Comparison of ENCODE assay signal across 18 cellular contexts in genomic region chr20:32573167-32573851, GRCh38. TPM values are rescaled to one million over a fixed set of nuclear protein-coding genes. Genes with fewer than 3 reads are reported as not detected.
DNase-seq lines count a peak whose midpoint lies in the region; ATAC-seq and TF ChIP-seq lines count a peak whose summit lies in the region.
"Had no signal": no experiment of that assay in that cellular context is flagged by ENCODE, and none has a peak within 500 bp of the region (broad histone marks: within the 10 kb centered on the region; RNA-seq: fewer than 3 reads in every experiment).

No MANE protein-coding gene starts in this region.

- peaks cover 64 to 88% (median 76%) of the 10 kb centered on the region in 10 experiments for H3K4me1 ChIP-seq in BLaER1 treated with 17β-estradiol and CSF1 and Interleukin-3, amounts not matched to agents 10 nM and 100 nM
- peaks cover 87% of the 10 kb centered on the region for H3K4me1 ChIP-seq in CD8-positive, alpha-beta T cell (ENCODE audit: insufficient read depth, low read length)
- H3K4me1 ChIP-seq in osteoblast (ENCODE audit: insufficient read depth, low read length): peaks cover 6% of the 10 kb centered on the region

- peak overlapping the region in 5 of 11 experiments; percentile 21 to 72 (median 67); a peak in 5 of 22 replicates for H3K9ac ChIP-seq in BLaER1 treated with 17β-estradiol and CSF1 and Interleukin-3, amounts not matched to agents 10 nM and 100 nM

- H2AFZ ChIP-seq in osteoblast (ENCODE audit: low read length): no peak overlapping the region

- no peaks in the 10 kb centered on the region for H3K79me2 ChIP-seq in osteoblast (ENCODE audit: insufficient read depth, low read length)

- H3K4me3 ChIP-seq in BLaER1 treated with 17β-estradiol and CSF1 and Interleukin-3, amounts not matched to agents 10 nM and 100 nM: no peak overlapping the region
- H3K4me3 ChIP-seq in CD8-positive, alpha-beta T cell (ENCODE audit: low read depth, low read length): no peak overlapping the region
- H3K4me3 ChIP-seq in osteoblast (ENCODE audit: insufficient read depth, low read length): no peak overlapping the region
- H3K4me3 ChIP-seq: GM23248, SJSA1 had no signal

- no peak for ATAC-seq in CD8-positive, alpha-beta T cell
- ATAC-seq in central memory CD8-positive, alpha-beta T cell (replicated peaks; ENCODE audit: extremely low read depth, poor library complexity, severe bottlenecking): no peak
- no peak for ATAC-seq in GM18868 (IDR thresholded peaks at IDR 0.05; ENCODE audit: unreplicated experiment)
- ATAC-seq: HCT116, PC-3 had no signal

- no peaks in the 10 kb centered on the region for H3K9me3 Mint-ChIP-seq in CD8-positive, alpha-beta T cell
- no peaks in the 10 kb centered on the region for H3K9me3 Mint-ChIP-seq in central memory CD8-positive, alpha-beta T cell
- H3K9me3 Mint-ChIP-seq: CD4-positive, alpha-beta T cell had no signal

- no peaks in the 10 kb centered on the region for H3K27me3 ChIP-seq in BLaER1 treated with 17β-estradiol and CSF1 and Interleukin-3, amounts not matched to agents 10 nM and 100 nM
- no peaks in the 10 kb centered on the region for H3K27me3 ChIP-seq in CD8-positive, alpha-beta T cell (ENCODE audit: insufficient read depth, low read length)
- H3K27me3 ChIP-seq in osteoblast (ENCODE audit: insufficient read depth, low read length): no peaks in the 10 kb centered on the region
- H3K27me3 ChIP-seq: SJSA1 had no signal

- intact Hi-C loops in CD8-positive, alpha-beta T cell (cut with DNase I, micrococcal nuclease): no loop called here

- peaks cover 45% of the 10 kb centered on the region for H3K4me1 Mint-ChIP-seq in CD8-positive, alpha-beta T cell (ENCODE audit: low read depth)
- peaks cover 48% of the 10 kb centered on the region for H3K4me1 Mint-ChIP-seq in central memory CD8-positive, alpha-beta T cell

- CTCF ChIA-PET in CD8-positive, alpha-beta T cell (lab: Charles Lee): interaction anchor here (0.8 to 2.5 kb wide), 5 partner anchors 34 to 81 kb away, joined by 3 to 11 read pairs (median 3); no protein-coding TSS in a partner anchor

- peak overlapping the region in 9 of 11 experiments; percentile 50 to 84 (median 70); a peak in 12 of 22 replicates for H3K27ac ChIP-seq in BLaER1 treated with 17β-estradiol and CSF1 and Interleukin-3, amounts not matched to agents 10 nM and 100 nM
- no peak overlapping the region for H3K27ac ChIP-seq in CD8-positive, alpha-beta T cell (ENCODE audit: low read depth, low read length)
- no peak overlapping the region for H3K27ac ChIP-seq in osteoblast (ENCODE audit: low read depth, low read length)
- H3K27ac ChIP-seq: GM23248 had no signal

- no peak for DNase-seq in CD8-positive, alpha-beta T cell
- DNase-seq in central memory CD8-positive, alpha-beta T cell (ENCODE audit: low spot score in 2 of 2): no peak
- DNase-seq in osteoblast (ENCODE audit: insufficient read length, low spot score, missing footprints) (peak; percentile 65), islet precursor cell (no peak), RPMI8226 (no peak)
- DNase-seq: CD4-positive, alpha-beta T cell; DMS79; GM23248; KBM-7; NCI-H1436 treated with DMSO at 0.1 percent for 48 hours; NCI-H2081; NCI-H510A; NCI-H82; PC-3 had no signal

- H3K4me2 ChIP-seq in BLaER1 treated with 17β-estradiol and CSF1 and Interleukin-3, amounts not matched to agents 10 nM and 100 nM: peak overlapping the region in 3 of 11 experiments; percentile 82 to 86 (median 84); a peak in 6 of 22 replicates
- H3K4me2 ChIP-seq in osteoblast (ENCODE audit: insufficient read depth, low read length): no peak overlapping the region

- H3K27ac Mint-ChIP-seq in CD8-positive, alpha-beta T cell: peak overlapping the region; percentile 72
- peak overlapping the region; percentile 77 for H3K27ac Mint-ChIP-seq in central memory CD8-positive, alpha-beta T cell (ENCODE audit: low read depth)
- H3K27ac Mint-ChIP-seq: CD4-positive, alpha-beta T cell had no signal

- peaks cover 0 to 95% (median 19%) of the 10 kb centered on the region in 11 experiments; a peak in 12 of 22 replicates for H4K20me1 ChIP-seq in BLaER1 treated with 17β-estradiol and CSF1 and Interleukin-3, amounts not matched to agents 10 nM and 100 nM
- H4K20me1 ChIP-seq in osteoblast (ENCODE audit: insufficient read depth, low read length): no peaks in the 10 kb centered on the region

- H3K36me3 Mint-ChIP-seq in CD8-positive, alpha-beta T cell: peaks cover 11% of the 10 kb centered on the region
- H3K36me3 Mint-ChIP-seq in central memory CD8-positive, alpha-beta T cell (ENCODE audit: insufficient read depth): peaks cover 2% of the 10 kb centered on the region

- no peaks in the 10 kb centered on the region for H3K27me3 Mint-ChIP-seq in CD8-positive, alpha-beta T cell (ENCODE audit: low read depth)
- no peaks in the 10 kb centered on the region for H3K27me3 Mint-ChIP-seq in central memory CD8-positive, alpha-beta T cell
- H3K27me3 Mint-ChIP-seq: CD4-positive, alpha-beta T cell had no signal

- H3K9me3 ChIP-seq in BLaER1 treated with 17β-estradiol and CSF1 and Interleukin-3, amounts not matched to agents 10 nM and 100 nM (replicated peaks in 1 of 11): no peaks in the 10 kb centered on the region
- no peaks in the 10 kb centered on the region for H3K9me3 ChIP-seq in CD8-positive, alpha-beta T cell (ENCODE audit: low read length)
- H3K9me3 ChIP-seq in osteoblast (ENCODE audit: low read depth, low read length): no peaks in the 10 kb centered on the region
- H3K9me3 ChIP-seq: SJSA1 had no signal

- no peak overlapping the region for H3K4me3 Mint-ChIP-seq in CD8-positive, alpha-beta T cell
- H3K4me3 Mint-ChIP-seq in central memory CD8-positive, alpha-beta T cell: no peak overlapping the region
- H3K4me3 Mint-ChIP-seq: CD4-positive, alpha-beta T cell had no signal

- POLR2A ChIA-PET in CD8-positive, alpha-beta T cell (lab: Charles Lee): interaction anchor here (0.7 to 1.6 kb wide), 6 partner anchors 9 to 39 kb away, joined by 3 to 6 read pairs (median 4); partner anchors contain the start of gene NOL4L

- no peaks in the 10 kb centered on the region for H3K36me3 ChIP-seq in BLaER1 treated with 17β-estradiol and CSF1 and Interleukin-3, amounts not matched to agents 10 nM and 100 nM
- H3K36me3 ChIP-seq in CD8-positive, alpha-beta T cell (ENCODE audit: insufficient read depth, low read length): no peaks in the 10 kb centered on the region
- no peaks in the 10 kb centered on the region for H3K36me3 ChIP-seq in osteoblast (ENCODE audit: insufficient read depth, low read length)
- H3K36me3 ChIP-seq: SJSA1 had no signal

- no peak for TF ChIP-seq CTCF in CD8-positive, alpha-beta T cell (IDR thresholded peaks at IDR 0.05)
- TF ChIP-seq CTCF in osteoblast (IDR thresholded peaks at IDR 0.05; ENCODE audit: extremely low read depth, low read depth, low read length): no peak

RNA-seq across cellular contexts. Expression of gene NOL4L, which starts 11.8 kb away (rescaled TPM):
- 10 to 100 TPM; 39.1 to 39.7 TPM for total RNA-seq in CD8-positive, alpha-beta T cell
- total RNA-seq in osteoblast: 5.9 and 6.2 TPM in 2 replicates

Comparison
In these comparisons a context has a peak if more than half of its experiments do, and no peak if none do; other contexts are left out.
1. H3K27ac ChIP-seq: peak in BLaER1 treated with 17β-estradiol and CSF1 and Interleukin-3, amounts not matched to agents 10 nM and 100 nM (9 of 11); none in CD8-positive, alpha-beta T cell (single experiment) and osteoblast (single experiment).